24 cellular contexts compared by ENCODE assay signal in genomic region chr3:58625196-58625595, GRCh38. TPM values are rescaled to one million over a fixed set of nuclear protein-coding genes. Genes with fewer than 3 reads are reported as not detected.
DNase-seq lines count a peak whose midpoint lies in the region; ATAC-seq, FAIRE-seq and TF ChIP-seq lines count a peak whose summit lies in the region.
"Had no signal": no experiment of that assay in that cellular context is flagged by ENCODE, and none has a peak within 500 bp of the region (broad histone marks: within the 10 kb centered on the region; RNA-seq: fewer than 3 reads in every experiment).

No MANE protein-coding gene starts in this region.

- H3K23ac ChIP-seq in H1 (ENCODE audit: insufficient read length) = no peak overlapping the region

- H3K4me1 Mint-ChIP-seq in T-helper 17 cell = no peaks in the 10 kb centered on the region
- H3K4me1 Mint-ChIP-seq in naive thymus-derived CD4-positive, alpha-beta T cell = peaks cover 0 to 4% (median 0%) of the 10 kb centered on the region in 7 donors
- H3K4me1 Mint-ChIP-seq: CD14-positive monocyte had no signal

- H4K8ac ChIP-seq in H1 (ENCODE audit: extremely low read depth, insufficient read depth, low read length) = no peak overlapping the region

- peak overlapping the region; percentile 41 for H3K27ac Mint-ChIP-seq in T-helper 17 cell
- H3K27ac Mint-ChIP-seq in naive thymus-derived CD4-positive, alpha-beta T cell = no peak overlapping the region
- H3K27ac Mint-ChIP-seq: CD14-positive monocyte had no signal

- H3K9ac ChIP-seq in H1 (replicated peaks in 1 of 4; ENCODE audit: extremely low read depth in 1 of 4, low read depth in 3 of 4, low read length in 3 of 4) = no peak overlapping the region
- H3K9ac ChIP-seq: GM23248 had no signal

- no peak for TF ChIP-seq RAD21 in H1 (IDR thresholded peaks at IDR 0.05 in 1 of 2, conservative IDR thresholded peaks at IDR 0.05 in 1 of 2; ENCODE audit: low read depth in 2 of 2, low read length in 2 of 2)

- H3K9me3 Mint-ChIP-seq in naive thymus-derived CD4-positive, alpha-beta T cell = no peaks in the 10 kb centered on the region
- H3K9me3 Mint-ChIP-seq: CD14-positive monocyte had no signal

- ATAC-seq in heart left ventricle (no peak), T-helper 17 cell (no peak), HG02885 (IDR thresholded peaks at IDR 0.05; ENCODE audit: poor library complexity, unreplicated experiment) (no peak)
- ATAC-seq in naive thymus-derived CD4-positive, alpha-beta T cell = no peak
- ATAC-seq: HCT116, HepG2, PC-3 had no signal

- 86 to 95% (median 93%) methylated on average over 8 of the region's 8 CpGs for WGBS in heart left ventricle, 4 donors
- WGBS in H1 (ENCODE audit: extremely low coverage in 1 of 2, insufficient coverage in 1 of 2, insufficient read length in 1 of 2, insufficient replicate concordance in 2 of 2, low coverage in 1 of 2, low lambda C conversion rate in 2 of 2, missing lambda C conversion rate in 1 of 2), 2 experiments = 94% methylated on average over 8 of the region's 8 CpGs; no CpG with 5 or more reads in 1 of the 2 experiments

- H3K27me3 ChIP-seq in heart left ventricle (no peaks in the 10 kb centered on the region), right atrium auricular region (no peaks in the 10 kb centered on the region), H1 (replicated peaks in 1 of 4; ENCODE audit: control insufficient read depth in 3 of 4, extremely low read depth in 1 of 4, insufficient read depth in 3 of 4, low read length in 3 of 4) (no peaks in the 10 kb centered on the region)
- no peaks in the 10 kb centered on the region for H3K27me3 ChIP-seq in naive thymus-derived CD4-positive, alpha-beta T cell (ENCODE audit: control insufficient read depth in 2 of 2, insufficient read depth in 2 of 2, low read length in 2 of 2)
- H3K27me3 ChIP-seq: SJCRH30 had no signal

- POLR2A ChIA-PET in H1 (lab: Charles Lee; ENCODE audit: partially characterized antibody) = interaction anchor here (1.6 kb wide), 1 partner anchor 56 kb away, joined by 4 read pairs; no protein-coding TSS in a partner anchor
- POLR2A ChIA-PET in naive thymus-derived CD4-positive, alpha-beta T cell (lab: Charles Lee) = no interaction called here

- no peak overlapping the region for H4K5ac ChIP-seq in H1 (ENCODE audit: insufficient read length, low read depth, low read length)

- TF ChIP-seq POLR2A in heart left ventricle (IDR thresholded peaks at IDR 0.05) (no peak), H1 (IDR thresholded peaks at IDR 0.05; ENCODE audit: control extremely low read depth in 1 of 2, low read depth in 2 of 2, low read length in 2 of 2) (no peak), GM12892 (IDR thresholded peaks at IDR 0.05; ENCODE audit: low read depth, low read length) (no peak)

- intact Hi-C loops in heart left ventricle (cut with DNase I) = loop anchor here in 7 of 10 donors (5.0 kb wide), 1 partner anchor 38 kb away; no protein-coding TSS in a partner anchor
- intact Hi-C loops in naive thymus-derived CD4-positive, alpha-beta T cell (cut with micrococcal nuclease) = no loop called here

- no peak overlapping the region for H2AFZ ChIP-seq in H1 (ENCODE audit: low read length)
- H2AFZ ChIP-seq: GM23248 had no signal

- CTCF ChIA-PET in H1 (lab: Charles Lee; ENCODE audit: partially characterized antibody) = interaction anchor here (1.8 to 25.1 kb wide), 3 partner anchors 14 to 92 kb away, joined by 6 to 994 read pairs (median 17); partner anchors contain the start of gene FAM107A
- CTCF ChIA-PET in naive thymus-derived CD4-positive, alpha-beta T cell (lab: Charles Lee) = interaction anchor here (1.6 kb wide), 1 partner anchor 9 kb away, joined by 4 read pairs; no protein-coding TSS in a partner anchor

- peak overlapping the region in 8 of 12 donors; percentile 43 to 58 (median 54) for H3K4me3 ChIP-seq in heart left ventricle
- no peak overlapping the region for H3K4me3 ChIP-seq in right atrium auricular region
- H3K4me3 ChIP-seq in H1 (ENCODE audit: extremely low read depth in 1 of 4, insufficient read depth in 2 of 4, low read depth in 3 of 4, low read length in 4 of 4) = no peak overlapping the region
- H3K4me3 ChIP-seq in naive thymus-derived CD4-positive, alpha-beta T cell (ENCODE audit: low read length) = no peak overlapping the region
- H3K4me3 ChIP-seq: GM23248 had no signal

- no peak overlapping the region for H2BK5ac ChIP-seq in H1 (ENCODE audit: low read depth, low read length)

- peak overlapping the region in 7 of 12 donors; percentile 55 to 92 (median 87) for H3K27ac ChIP-seq in heart left ventricle
- H3K27ac ChIP-seq in right atrium auricular region = no peak overlapping the region
- no peak overlapping the region for H3K27ac ChIP-seq in H1 (ENCODE audit: low read depth, low read length)
- H3K27ac ChIP-seq in naive thymus-derived CD4-positive, alpha-beta T cell (ENCODE audit: low read depth, low read length) = no peak overlapping the region
- H3K27ac ChIP-seq: 22Rv1, GM23248, RWPE1, SJCRH30 had no signal

- no peaks in the 10 kb centered on the region for H3K79me2 ChIP-seq in H1 (ENCODE audit: control insufficient read depth in 1 of 2, insufficient read depth in 2 of 2, low read length in 2 of 2)

- no peaks in the 10 kb centered on the region for H3K36me3 ChIP-seq in heart left ventricle
- H3K36me3 ChIP-seq in right atrium auricular region = no peaks in the 10 kb centered on the region
- H3K36me3 ChIP-seq in H1 (ENCODE audit: control insufficient read depth in 2 of 4, insufficient read depth in 4 of 4, low read length in 3 of 4) = no peaks in the 10 kb centered on the region
- H3K36me3 ChIP-seq in naive thymus-derived CD4-positive, alpha-beta T cell (ENCODE audit: control insufficient read depth in 2 of 3, insufficient read depth in 3 of 3, low read length in 3 of 3) = no peaks in the 10 kb centered on the region
- H3K36me3 ChIP-seq: SJCRH30 had no signal

- H4K20me1 ChIP-seq in H1 (replicated peaks in 1 of 2; ENCODE audit: control insufficient read depth in 1 of 2, insufficient read depth in 2 of 2, low read length in 2 of 2) = no peaks in the 10 kb centered on the region

- H3K4me1 ChIP-seq in heart left ventricle (peaks cover 11 to 69% (median 32%) of the 10 kb centered on the region in 12 donors), right atrium auricular region (peaks cover 0 to 57% of the 10 kb centered on the region in 2 donors), H1 (replicated peaks in 1 of 4; ENCODE audit: control insufficient read depth in 3 of 4, insufficient read depth in 4 of 4, low read length in 3 of 4) (peaks cover 0 to 4% (median 0%) of the 10 kb centered on the region in 4 experiments; a peak in 1 of 7 replicates)
- H3K4me1 ChIP-seq in naive thymus-derived CD4-positive, alpha-beta T cell (ENCODE audit: control insufficient read depth in 2 of 2, insufficient read depth in 2 of 2, low read length in 2 of 2) = no peaks in the 10 kb centered on the region

- TF ChIP-seq CTCF in heart left ventricle (IDR thresholded peaks at IDR 0.05) (no peak), right atrium auricular region (IDR thresholded peaks at IDR 0.05) (no peak), H1 (IDR thresholded peaks at IDR 0.05; ENCODE audit: control extremely low read depth in 1 of 3, insufficient read depth in 1 of 3, low read depth in 1 of 3, low read length in 3 of 3) (no peak)

- no peak overlapping the region for H2BK20ac ChIP-seq in H1 (ENCODE audit: low read length)

- H3K4ac ChIP-seq in H1 (replicated peaks; ENCODE audit: insufficient read length, low read depth, low read length) = no peak overlapping the region

- H2BK120ac ChIP-seq in H1 (replicated peaks; ENCODE audit: low read depth, low read length) = no peak overlapping the region

- no peak overlapping the region for H3K56ac ChIP-seq in H1 (replicated peaks; ENCODE audit: insufficient read length, low read depth, low read length)

- no peaks in the 10 kb centered on the region for H3K79me1 ChIP-seq in H1 (ENCODE audit: low read depth, low read length)

- no peak overlapping the region for H2BK12ac ChIP-seq in H1 (ENCODE audit: low read depth, low read length)

- H3K23me2 ChIP-seq in H1 (ENCODE audit: low read depth, low read length) = no peaks in the 10 kb centered on the region

- H4K91ac ChIP-seq in H1 (replicated peaks; ENCODE audit: insufficient read length, low read length) = no peak overlapping the region

- no peak overlapping the region for H3K4me3 Mint-ChIP-seq in T-helper 17 cell
- H3K4me3 Mint-ChIP-seq in naive thymus-derived CD4-positive, alpha-beta T cell = no peak overlapping the region

- FAIRE-seq in H1 (lab: Jason Lieb, UNC) (no peak), GM12892 (lab: Jason Lieb, UNC) (no peak)
- FAIRE-seq: G401.6, HepG2 had no signal

- H3K9me3 ChIP-seq in heart left ventricle (no peaks in the 10 kb centered on the region), right atrium auricular region (no peaks in the 10 kb centered on the region), T-helper 17 cell (ENCODE audit: control insufficient read depth, low read length, poor library complexity, severe bottlenecking) (no peaks in the 10 kb centered on the region), H1 (ENCODE audit: insufficient read depth in 2 of 2, low read depth in 1 of 2, low read length in 1 of 2) (no peaks in the 10 kb centered on the region)
- no peaks in the 10 kb centered on the region for H3K9me3 ChIP-seq in naive thymus-derived CD4-positive, alpha-beta T cell (ENCODE audit: control insufficient read depth in 2 of 3, low read length in 3 of 3)
- H3K9me3 ChIP-seq: SJCRH30 had no signal

- H3K27me3 Mint-ChIP-seq in T-helper 17 cell = peaks cover under 1% of the 10 kb centered on the region
- peaks cover 0 to 4% (median 0%) of the 10 kb centered on the region in 5 donors for H3K27me3 Mint-ChIP-seq in naive thymus-derived CD4-positive, alpha-beta T cell

- no peak overlapping the region for H3K14ac ChIP-seq in H1 (ENCODE audit: insufficient read length)

- no peak for TF ChIP-seq EP300 in H1 (IDR thresholded peaks at IDR 0.05; ENCODE audit: borderline replicate concordance in 1 of 2, low read depth in 2 of 2, low read length in 2 of 2)

- no peak overlapping the region for H2AK5ac ChIP-seq in H1 (ENCODE audit: low read depth, low read length)

- H2BK15ac ChIP-seq in H1 (ENCODE audit: low read length) = no peak overlapping the region

- no peak overlapping the region for H3K4me2 ChIP-seq in H1 (ENCODE audit: insufficient read depth in 1 of 2, low read depth in 2 of 2, low read length in 2 of 2)

- no peaks in the 10 kb centered on the region for H3K36me3 Mint-ChIP-seq in T-helper 17 cell (ENCODE audit: low read depth)
- no peaks in the 10 kb centered on the region for H3K36me3 Mint-ChIP-seq in naive thymus-derived CD4-positive, alpha-beta T cell
- H3K36me3 Mint-ChIP-seq: CD14-positive monocyte had no signal

- DNase-seq in heart left ventricle (no peak), right atrium auricular region (ENCODE audit: low spot score) (no peak), T-helper 17 cell (no peak), H1 (ENCODE audit: low read depth in 1 of 2, low spot score in 2 of 2) (no peak), GM12892 (ENCODE audit: insufficient read length) (no peak), SHP77 (lab: John Stamatoyannopoulos, UW) (no peak)
- no peak for DNase-seq in naive thymus-derived CD4-positive, alpha-beta T cell
- DNase-seq: DMS79, GM23248, KBM-7, NCI-H1436, NCI-H1930, NCI-H345, NCI-H524 treated with DMSO at 0.1 percent for 48 hours, PC-3, SJCRH30 had no signal

- no peak overlapping the region for H3K18ac ChIP-seq in H1 (ENCODE audit: extremely low read depth, low read length)

RNA-seq across cellular contexts. Expression of gene FAM3D, which starts 41.4 kb away (rescaled TPM):
- total RNA-seq in heart left ventricle (not detected), right atrium auricular region (not detected), T-helper 17 cell (not detected)
- polyA plus RNA-seq in heart left ventricle (under 1 TPM in 1 of 2 donors, not detected in 1; 0.06 TPM), H1 (2011; rRNA removed) (0.08 TPM in 1 of 2 replicates, not detected in the other)
- total RNA-seq in H1 (2021; fragmentation: NEBNext Ultra II Directional; extraction: Animal tissue kit (Norgen Biotek cat#: 25700)) = not detected in 2 replicates
- polyA plus RNA-seq in H1 (2011; cell fraction: cytosol; rRNA removed) = not detected
- 0.09 TPM for polyA plus RNA-seq in H1 (2011; cell fraction: nucleus; rRNA removed)
- not detected in 4 replicates for polyA plus RNA-seq in H1 (2012, experiment 1 of 2)
- polyA plus RNA-seq in H1 (2012, experiment 2 of 2) = not detected
- not detected for polyA plus RNA-seq in H1 (2013, experiment 1 of 2)
- polyA plus RNA-seq in H1 (2013, experiment 2 of 2) = 0.07 TPM
- not detected in 2 replicates for polyA minus RNA-seq in H1 (2011; rRNA and poly(A)+ RNA removed)
- polyA minus RNA-seq in H1 (2011; cell fraction: cytosol; rRNA and poly(A)+ RNA removed) = not detected
- not detected for polyA minus RNA-seq in H1 (2011; cell fraction: nucleus; rRNA and poly(A)+ RNA removed)
- polyA plus RNA-seq in GM12892 (2012; ENCODE audit: missing spikeins) = not detected
- total RNA-seq in naive thymus-derived CD4-positive, alpha-beta T cell = not detected
- polyA plus RNA-seq in naive thymus-derived CD4-positive, alpha-beta T cell = not detected
- total RNA-seq: GM23248, HepG2, PC-3, SJCRH30 had no signal
- polyA plus RNA-seq: AG04450, GM23248, HepG2 had no signal

RNA-seq across cellular contexts. Expression of gene FAM107A, which starts 48.0 kb away (rescaled TPM):
- total RNA-seq in heart left ventricle (100 to 1,000 TPM in 3 of 9 donors, 10 to 100 TPM in 6; 24.6 to 144 (median 62.5) TPM), right atrium auricular region (10 to 100 TPM; 76.5 to 80.7 TPM), T-helper 17 cell (not detected)
- polyA plus RNA-seq in heart left ventricle (10 to 100 TPM; 39.2 to 47.9 TPM), H1 (2011; rRNA removed) (0.51 and 1.1 TPM in 2 replicates)
- total RNA-seq in H1 (2021; fragmentation: NEBNext Ultra II Directional; extraction: Animal tissue kit (Norgen Biotek cat#: 25700)) = 0.57 and 0.65 TPM in 2 replicates
- polyA plus RNA-seq in H1 (2011; cell fraction: cytosol; rRNA removed) = 0.83 TPM
- 0.61 TPM for polyA plus RNA-seq in H1 (2011; cell fraction: nucleus; rRNA removed)
- polyA plus RNA-seq in H1 (2012, experiment 1 of 2) = 0.16 to 0.23 TPM (median 0.22 TPM) in 4 replicates
- 0.33 TPM for polyA plus RNA-seq in H1 (2012, experiment 2 of 2)
- 0.53 TPM for polyA plus RNA-seq in H1 (2013, experiment 1 of 2)
- polyA plus RNA-seq in H1 (2013, experiment 2 of 2) = 0.50 TPM
- 0.05 and 0.60 TPM in 2 replicates for polyA minus RNA-seq in H1 (2011; rRNA and poly(A)+ RNA removed)
- polyA minus RNA-seq in H1 (2011; cell fraction: cytosol; rRNA and poly(A)+ RNA removed) = 1.0 TPM
- polyA minus RNA-seq in H1 (2011; cell fraction: nucleus; rRNA and poly(A)+ RNA removed) = 0.40 TPM
- polyA plus RNA-seq in GM12892 (2012; ENCODE audit: missing spikeins) = not detected
- total RNA-seq in naive thymus-derived CD4-positive, alpha-beta T cell = not detected
- polyA plus RNA-seq in naive thymus-derived CD4-positive, alpha-beta T cell = not detected
- total RNA-seq: HepG2 had no signal
- polyA plus RNA-seq: CD14-positive monocyte, HepG2 had no signal

Comparison
In these comparisons a context has a peak if more than half of its experiments do, and no peak if none do; other contexts are left out.
1. H3K27ac ChIP-seq: peak in heart left ventricle (7 of 12); none in right atrium auricular region (0 of 2), H1 (single experiment) and naive thymus-derived CD4-positive, alpha-beta T cell (single experiment).
2. H3K4me3 ChIP-seq: peak in heart left ventricle (8 of 12); none in right atrium auricular region (0 of 2), H1 (0 of 4) and naive thymus-derived CD4-positive, alpha-beta T cell (single experiment).
3. RNA of gene FAM107A, which starts 48.0 kb away (total RNA-seq): 76.5 to 80.7 TPM in right atrium auricular region and 24.6 to 144 TPM in heart left ventricle; 0.57 to 0.65 TPM in H1, not detected in T-helper 17 cell and not detected in naive thymus-derived CD4-positive, alpha-beta T cell; every median in the first group is over 10 times any median in the second.
4. intact Hi-C loops: an anchor here in heart left ventricle (5.0 kb wide); none called in naive thymus-derived CD4-positive, alpha-beta T cell.